In genomic region chr9:6414291-6414690, GRCh38 we compare ENCODE assay signal across 8 cellular contexts.
A peak's percentile ranks its signal among the peaks of the same experiment; 100 is the strongest.
DNase-seq lines count a peak whose midpoint lies in the region; ATAC-seq and TF ChIP-seq lines count a peak whose summit lies in the region.

No MANE protein-coding gene starts in this region.

- peak overlapping the region; percentile 74 for H3K4me2 ChIP-seq in OCI-LY3 (ENCODE audit: low read length)

- no peaks in the 10 kb centered on the region for H3K9me3 ChIP-seq in OCI-LY3 (ENCODE audit: insufficient read depth, low read length)
- H3K9me3 ChIP-seq in mucosa of rectum (ENCODE audit: control insufficient read depth in 2 of 2, low read length in 2 of 2), result no peaks in the 10 kb centered on the region

- peaks cover 62% of the 10 kb centered on the region for H3K79me2 ChIP-seq in OCI-LY3 (ENCODE audit: low read length)

- H3K36me3 ChIP-seq in OCI-LY3 (replicated peaks; ENCODE audit: low read depth, low read length) (peaks cover 10% of the 10 kb centered on the region), mucosa of rectum (ENCODE audit: control insufficient read depth in 2 of 2, insufficient read depth in 2 of 2, low read length in 2 of 2) (no peaks in the 10 kb centered on the region)

- peaks cover 10% of the 10 kb centered on the region for H3K27me3 ChIP-seq in OCI-LY3 (ENCODE audit: low read depth, low read length)
- peaks cover 0 to under 1% of the 10 kb centered on the region in 2 donors for H3K27me3 ChIP-seq in mucosa of rectum (ENCODE audit: control insufficient read depth in 2 of 2, insufficient read depth in 2 of 2, low read length in 2 of 2)

- H3K4me1 ChIP-seq in OCI-LY3 (ENCODE audit: low read length) (peaks cover 68% of the 10 kb centered on the region), mucosa of rectum (ENCODE audit: control insufficient read depth in 2 of 2, insufficient read depth in 2 of 2, low read length in 2 of 2) (peaks cover 10 to 13% of the 10 kb centered on the region in 2 donors)

- peaks cover 51% of the 10 kb centered on the region for H4K20me1 ChIP-seq in OCI-LY3 (ENCODE audit: insufficient read depth, low read length)

- peak; percentile 39 for DNase-seq in NCI-H748 (lab: John Stamatoyannopoulos, UW; ENCODE audit: unreplicated experiment)
- DNase-seq in NCI-H748 treated with DMSO at 0.1 percent for 48 hours (lab: John Stamatoyannopoulos, UW), result no peak
- DNase-seq in dedifferentiated amniotic fluid mesenchymal stem cell (ENCODE audit: extremely low spot score), result peak; percentile 65
- DNase-seq in activated effector memory CD4-positive, alpha-beta T cell treated with anti-CD3 and anti-CD28 coated beads, Interleukin-2, amount 50 U/mL, for 16 hours, result no peak
- no peak for DNase-seq in cortex of kidney (lab: John Stamatoyannopoulos, UW)

- H3K9ac ChIP-seq in OCI-LY3 (ENCODE audit: low read length) (peak overlapping the region; percentile 89), mucosa of rectum (ENCODE audit: low read depth in 1 of 2, low read length in 2 of 2) (peak overlapping the region; percentile 85 to 88)

- TF ChIP-seq CTCF in OCI-LY3 (IDR thresholded peaks at IDR 0.05; ENCODE audit: low read depth, low read length), result no peak

- H2AFZ ChIP-seq in OCI-LY3 (ENCODE audit: low read depth, low read length), result no peak overlapping the region

- no peak for ATAC-seq in GM21529 (IDR thresholded peaks at IDR 0.05; ENCODE audit: unreplicated experiment)

- H3K4me3 ChIP-seq in OCI-LY3 (ENCODE audit: low read length), result peak overlapping the region; percentile 93
- peak overlapping the region; percentile 81 to 92 for H3K4me3 ChIP-seq in mucosa of rectum (ENCODE audit: low read length in 2 of 2)

- peak overlapping the region; percentile 58 for H3K27ac ChIP-seq in OCI-LY3 (ENCODE audit: low read length)
- peak overlapping the region; percentile 48 to 83 for H3K27ac ChIP-seq in mucosa of rectum (ENCODE audit: low read depth in 2 of 2, low read length in 2 of 2)

Comparison
In these comparisons a context has a peak if more than half of its experiments do, and no peak if none do; other contexts are left out.
1. DNase-seq: peak in NCI-H748 (single experiment) and dedifferentiated amniotic fluid mesenchymal stem cell (single experiment); none in NCI-H748 treated with DMSO at 0.1 percent for 48 hours (single experiment), activated effector memory CD4-positive, alpha-beta T cell treated with anti-CD3 and anti-CD28 coated beads, Interleukin-2, amount 50 U/mL, for 16 hours (single experiment) and cortex of kidney (single experiment).